Comparison of ENCODE assay signal across 14 cellular contexts in the genomic region with DNA sequence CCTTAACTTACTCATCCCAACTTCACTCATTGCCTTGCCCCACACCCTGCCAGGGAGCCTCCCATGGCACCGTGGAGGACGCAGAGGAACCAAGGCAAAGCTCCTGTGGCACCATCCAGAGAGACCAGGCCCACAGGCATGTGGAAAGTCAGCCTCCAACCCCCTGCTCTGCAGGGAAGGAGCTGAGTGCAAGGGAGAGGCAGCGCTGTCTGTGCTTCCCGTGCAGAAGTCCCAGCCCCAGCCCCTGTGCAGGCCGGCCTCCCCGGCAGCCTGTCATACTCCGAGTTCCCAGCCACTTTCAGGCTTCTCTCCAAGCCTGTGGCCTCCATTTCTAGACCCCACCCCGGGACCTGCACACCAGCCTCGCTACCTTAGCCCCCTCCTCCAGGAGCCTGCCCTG.
DNase-seq lines count a peak whose midpoint lies in the region; ATAC-seq, FAIRE-seq and TF ChIP-seq lines count a peak whose summit lies in the region.
"Had no signal": no experiment of that assay in that cellular context is flagged by ENCODE, and none has a peak within 500 bp of the region (broad histone marks: within the 10 kb centered on the region; RNA-seq: fewer than 3 reads in every experiment).

No MANE protein-coding gene starts in this region.

- H2BK15ac ChIP-seq in H1 (ENCODE audit: low read length), result peak overlapping the region; percentile 62; the same call in 1 of the 2 replicates
- peak overlapping the region; percentile 35 for H2BK15ac ChIP-seq in neuronal stem cell (ENCODE audit: low read length)

- WGBS in H1 (ENCODE audit: extremely low coverage in 1 of 2, insufficient coverage in 1 of 2, insufficient read length in 1 of 2, insufficient replicate concordance in 2 of 2, low coverage in 1 of 2, low lambda C conversion rate in 2 of 2, missing lambda C conversion rate in 1 of 2), 2 experiments, result 98% methylated on average over 9 of the region's 9 CpGs; no CpG with 5 or more reads in 1 of the 2 experiments
- WGBS in neuronal stem cell (ENCODE audit: extremely low coverage in 2 of 2, insufficient read length in 2 of 2, insufficient replicate concordance in 1 of 2), 2 donors, result no CpG with 5 or more reads among the region's 9 CpGs

- no peak overlapping the region for H3K14ac ChIP-seq in H1 (ENCODE audit: insufficient read length)
- no peak overlapping the region for H3K14ac ChIP-seq in neuronal stem cell (ENCODE audit: low read length)

- H4K91ac ChIP-seq in H1 (replicated peaks; ENCODE audit: insufficient read length, low read length) (no peak overlapping the region), neuronal stem cell (ENCODE audit: low read depth, low read length, poor library complexity) (no peak overlapping the region)

- H3K23ac ChIP-seq in H1 (ENCODE audit: insufficient read length) (no peak overlapping the region), neuronal stem cell (ENCODE audit: low read depth, low read length, poor library complexity) (peak overlapping the region; percentile 8)

- no peak overlapping the region for H2AFZ ChIP-seq in H1 (ENCODE audit: low read length)
- no peak overlapping the region for H2AFZ ChIP-seq in neuronal stem cell (ENCODE audit: low read length)

- H2BK12ac ChIP-seq in H1 (ENCODE audit: low read depth, low read length), result peak overlapping the region; percentile 69; the same call in 1 of the 2 replicates
- no peak overlapping the region for H2BK12ac ChIP-seq in neuronal stem cell (ENCODE audit: low read length)

- H3K18ac ChIP-seq in H1 (ENCODE audit: extremely low read depth, low read length) (no peak overlapping the region), neuronal stem cell (ENCODE audit: low read length) (peak overlapping the region; percentile 85)

- intact Hi-C loops in Calu3 (cut with micrococcal nuclease; ENCODE audit: unreplicated experiment), result no loop called here

- FAIRE-seq in H1 (lab: Jason Lieb, UNC), result no peak
- FAIRE-seq: K562 had no signal

- H3K36me3 ChIP-seq in H1 (ENCODE audit: control insufficient read depth in 2 of 4, insufficient read depth in 4 of 4, low read length in 3 of 4) (no peaks in the 10 kb centered on the region), neuronal stem cell (replicated peaks in 1 of 2; ENCODE audit: control insufficient read depth in 2 of 2, insufficient read depth in 2 of 2, low read length in 2 of 2) (no peaks in the 10 kb centered on the region), thoracic aorta (no peaks in the 10 kb centered on the region)
- H3K36me3 ChIP-seq: BLaER1 treated with 17β-estradiol and CSF1 and Interleukin-3, amounts not matched to agents 10 nM and 100 nM; HAP-1 had no signal

- no peaks in the 10 kb centered on the region for H4K20me1 ChIP-seq in H1 (replicated peaks in 1 of 2; ENCODE audit: control insufficient read depth in 1 of 2, insufficient read depth in 2 of 2, low read length in 2 of 2)
- H4K20me1 ChIP-seq: BLaER1 treated with 17β-estradiol and CSF1 and Interleukin-3, amounts not matched to agents 10 nM and 100 nM had no signal

- H3K9ac ChIP-seq in H1 (replicated peaks in 1 of 4; ENCODE audit: extremely low read depth in 1 of 4, low read depth in 3 of 4, low read length in 3 of 4) (no peak overlapping the region), neuronal stem cell (ENCODE audit: low read depth, low read length, poor library complexity) (no peak overlapping the region)
- H3K9ac ChIP-seq: BLaER1 treated with 17β-estradiol and CSF1 and Interleukin-3, amounts not matched to agents 10 nM and 100 nM had no signal

- H3K4me2 ChIP-seq in H1 (ENCODE audit: insufficient read depth in 1 of 2, low read depth in 2 of 2, low read length in 2 of 2), result no peak overlapping the region
- H3K4me2 ChIP-seq in neuronal stem cell (ENCODE audit: insufficient read depth, low read length, poor library complexity, severe bottlenecking), result no peak overlapping the region
- H3K4me2 ChIP-seq: BLaER1 treated with 17β-estradiol and CSF1 and Interleukin-3, amounts not matched to agents 10 nM and 100 nM had no signal

- no peak overlapping the region for H3K27ac ChIP-seq in H1 (ENCODE audit: low read depth, low read length)
- no peak overlapping the region for H3K27ac ChIP-seq in neuronal stem cell (replicated peaks; ENCODE audit: low read length)
- H3K27ac ChIP-seq in thoracic aorta, result no peak overlapping the region
- H3K27ac ChIP-seq: BLaER1 treated with 17β-estradiol and CSF1 and Interleukin-3, amounts not matched to agents 10 nM and 100 nM had no signal

- H3K9me3 ChIP-seq in H1 (ENCODE audit: insufficient read depth in 2 of 2, low read depth in 1 of 2, low read length in 1 of 2) (no peaks in the 10 kb centered on the region), neuronal stem cell (replicated peaks in 1 of 2; ENCODE audit: control insufficient read depth in 2 of 2, insufficient read depth in 1 of 2, low read depth in 1 of 2, low read length in 2 of 2) (peaks cover 3% of the 10 kb centered on the region in 2 donors), thoracic aorta (no peaks in the 10 kb centered on the region)
- H3K9me3 ChIP-seq: BLaER1 treated with 17β-estradiol and CSF1 and Interleukin-3, amounts not matched to agents 10 nM and 100 nM; HAP-1 had no signal

- peaks cover 40% of the 10 kb centered on the region for H3K4me1 Mint-ChIP-seq in Calu3 (ENCODE audit: low read depth, unreplicated experiment)

- H2BK20ac ChIP-seq in H1 (ENCODE audit: low read length), result peak overlapping the region; percentile 66; the same call in 1 of the 2 replicates

- H3K27ac Mint-ChIP-seq in Calu3 (ENCODE audit: unreplicated experiment), result peak overlapping the region; percentile 16

- no peak overlapping the region for H4K8ac ChIP-seq in H1 (ENCODE audit: extremely low read depth, insufficient read depth, low read length)
- H4K8ac ChIP-seq in neuronal stem cell (ENCODE audit: low read depth, low read length), result no peak overlapping the region

- H3K27me3 Mint-ChIP-seq in Calu3 (ENCODE audit: unreplicated experiment), result no peaks in the 10 kb centered on the region
- H3K27me3 Mint-ChIP-seq: CD4-positive, CD25-positive, alpha-beta regulatory T cell had no signal

- H4K5ac ChIP-seq in H1 (ENCODE audit: insufficient read length, low read depth, low read length), result no peak overlapping the region

- H2BK5ac ChIP-seq in H1 (ENCODE audit: low read depth, low read length) (0 out of 2 replicates have a peak overlapping the region, but pooled peaks have one; percentile 26), neuronal stem cell (ENCODE audit: low read length) (no peak overlapping the region)

- no peak for TF ChIP-seq RAD21 in H1 (IDR thresholded peaks at IDR 0.05 in 1 of 2, conservative IDR thresholded peaks at IDR 0.05 in 1 of 2; ENCODE audit: low read depth in 2 of 2, low read length in 2 of 2)

- TF ChIP-seq POLR2A in H1 (IDR thresholded peaks at IDR 0.05; ENCODE audit: control extremely low read depth in 1 of 2, low read depth in 2 of 2, low read length in 2 of 2), result no peak

- H3K79me2 ChIP-seq in H1 (ENCODE audit: control insufficient read depth in 1 of 2, insufficient read depth in 2 of 2, low read length in 2 of 2), result no peaks in the 10 kb centered on the region

- POLR2A ChIA-PET in H1 (lab: Charles Lee; ENCODE audit: partially characterized antibody), result no interaction called here

- no peaks in the 10 kb centered on the region for H3K23me2 ChIP-seq in H1 (ENCODE audit: low read depth, low read length)

- CTCF ChIA-PET in Calu3 (lab: Charles Lee), result no interaction called here
- CTCF ChIA-PET in H1 (lab: Charles Lee; ENCODE audit: partially characterized antibody), result interaction anchor here (4.8 to 20.4 kb wide), 2 partner anchors 12 to 20 kb away, joined by 25 to 231 read pairs; no protein-coding TSS in a partner anchor

- H2AK5ac ChIP-seq in H1 (ENCODE audit: low read depth, low read length) (no peak overlapping the region), neuronal stem cell (ENCODE audit: low read depth, low read length) (peak overlapping the region; percentile 86)

- peak; percentile 43 for ATAC-seq in thoracic aorta (ENCODE audit: insufficient number of reproducible peaks, low FRiP score, low read depth)
- ATAC-seq in GM19351 (IDR thresholded peaks at IDR 0.05; ENCODE audit: unreplicated experiment), result no peak
- no peak for ATAC-seq in HG03175 (IDR thresholded peaks at IDR 0.05; ENCODE audit: unreplicated experiment)
- ATAC-seq in GM19397 (IDR thresholded peaks at IDR 0.05; ENCODE audit: unreplicated experiment), result no peak
- ATAC-seq: K562 had no signal

- no peak overlapping the region for H3K4ac ChIP-seq in H1 (replicated peaks; ENCODE audit: insufficient read length, low read depth, low read length)
- H3K4ac ChIP-seq in neuronal stem cell (ENCODE audit: low read length), result no peak overlapping the region

- H3K4me1 ChIP-seq in H1 (replicated peaks in 1 of 4; ENCODE audit: control insufficient read depth in 3 of 4, insufficient read depth in 4 of 4, low read length in 3 of 4), result peaks cover 4 to 18% (median 11%) of the 10 kb centered on the region in 4 experiments
- peaks cover 5 to 8% of the 10 kb centered on the region in 2 donors for H3K4me1 ChIP-seq in neuronal stem cell (ENCODE audit: control insufficient read depth in 2 of 2, insufficient read depth in 1 of 2, low read depth in 1 of 2, low read length in 2 of 2)
- H3K4me1 ChIP-seq in thoracic aorta (ENCODE audit: control insufficient read depth in 1 of 2, low read depth in 2 of 2), result no peaks in the 10 kb centered on the region
- H3K4me1 ChIP-seq: BLaER1 treated with 17β-estradiol and CSF1 and Interleukin-3, amounts not matched to agents 10 nM and 100 nM had no signal

- no peak overlapping the region for H2BK120ac ChIP-seq in H1 (replicated peaks; ENCODE audit: low read depth, low read length)
- H2BK120ac ChIP-seq in neuronal stem cell (ENCODE audit: low read depth, low read length), result no peak overlapping the region

- peaks cover 4% of the 10 kb centered on the region for H3K36me3 Mint-ChIP-seq in Calu3 (ENCODE audit: insufficient read depth, unreplicated experiment)
- H3K36me3 Mint-ChIP-seq: CD4-positive, CD25-positive, alpha-beta regulatory T cell had no signal

- H3K79me1 ChIP-seq in H1 (ENCODE audit: low read depth, low read length) (no peaks in the 10 kb centered on the region), neuronal stem cell (ENCODE audit: low read depth, low read length) (no peaks in the 10 kb centered on the region)

- H3K27me3 ChIP-seq in H1 (replicated peaks in 1 of 4; ENCODE audit: control insufficient read depth in 3 of 4, extremely low read depth in 1 of 4, insufficient read depth in 3 of 4, low read length in 3 of 4) (peaks cover 0 to 4% (median 1%) of the 10 kb centered on the region in 4 experiments; a peak in 1 of 7 replicates), neuronal stem cell (ENCODE audit: control insufficient read depth in 3 of 3, insufficient read depth in 3 of 3, low read depth in 1 of 3, low read length in 3 of 3) (peaks cover 0 to 16% (median 0%) of the 10 kb centered on the region in 3 experiments), thoracic aorta (replicated peaks; ENCODE audit: insufficient read depth) (no peaks in the 10 kb centered on the region)
- H3K27me3 ChIP-seq: BLaER1 treated with 17β-estradiol and CSF1 and Interleukin-3, amounts not matched to agents 10 nM and 100 nM had no signal

- no peak overlapping the region for H3K56ac ChIP-seq in H1 (replicated peaks; ENCODE audit: insufficient read length, low read depth, low read length)

- H3K4me3 ChIP-seq in H1 (ENCODE audit: extremely low read depth in 1 of 4, insufficient read depth in 2 of 4, low read depth in 3 of 4, low read length in 4 of 4) (no peak overlapping the region), neuronal stem cell (ENCODE audit: low read length in 2 of 2) (no peak overlapping the region), thoracic aorta (no peak overlapping the region)
- H3K4me3 ChIP-seq: BLaER1 treated with 17β-estradiol and CSF1 and Interleukin-3, amounts not matched to agents 10 nM and 100 nM; HAP-1; K562 had no signal

- no TSS peak for BruUV-seq in Calu3 (replicated peaks; lab: Mats Ljungman, UMichigan)

- no peaks in the 10 kb centered on the region for H3K9me3 Mint-ChIP-seq in Calu3 (ENCODE audit: low read depth, unreplicated experiment)
- H3K9me3 Mint-ChIP-seq: CD4-positive, CD25-positive, alpha-beta regulatory T cell had no signal

- TF ChIP-seq EP300 in H1 (IDR thresholded peaks at IDR 0.05; ENCODE audit: borderline replicate concordance in 1 of 2, low read depth in 2 of 2, low read length in 2 of 2), result no peak

- no peak for TF ChIP-seq CTCF in Calu3 (IDR thresholded peaks at IDR 0.05; ENCODE audit: unreplicated experiment)
- no peak for TF ChIP-seq CTCF in H1 (IDR thresholded peaks at IDR 0.05; ENCODE audit: control extremely low read depth in 1 of 3, insufficient read depth in 1 of 3, low read depth in 1 of 3, low read length in 3 of 3)
- no peak for TF ChIP-seq CTCF in thoracic aorta (IDR thresholded peaks at IDR 0.05)

- DNase-seq in Calu3, result no peak
- no peak for DNase-seq in H1 (ENCODE audit: low read depth in 1 of 2, low spot score in 2 of 2)
- DNase-seq in neuronal stem cell (ENCODE audit: low spot score), result no peak
- no peak for DNase-seq in thoracic aorta (ENCODE audit: low spot score)
- DNase-seq: ACHN; CD4-positive, CD25-positive, alpha-beta regulatory T cell; DMS 273 treated with DMSO at 0.1 percent for 48 hours; GOT3 had no signal

- H3K4me3 Mint-ChIP-seq in Calu3 (ENCODE audit: low read depth, unreplicated experiment), result no peak overlapping the region
- H3K4me3 Mint-ChIP-seq: CD4-positive, CD25-positive, alpha-beta regulatory T cell had no signal
